ENCODE assay signal across 21 cellular contexts in the genomic region with DNA sequence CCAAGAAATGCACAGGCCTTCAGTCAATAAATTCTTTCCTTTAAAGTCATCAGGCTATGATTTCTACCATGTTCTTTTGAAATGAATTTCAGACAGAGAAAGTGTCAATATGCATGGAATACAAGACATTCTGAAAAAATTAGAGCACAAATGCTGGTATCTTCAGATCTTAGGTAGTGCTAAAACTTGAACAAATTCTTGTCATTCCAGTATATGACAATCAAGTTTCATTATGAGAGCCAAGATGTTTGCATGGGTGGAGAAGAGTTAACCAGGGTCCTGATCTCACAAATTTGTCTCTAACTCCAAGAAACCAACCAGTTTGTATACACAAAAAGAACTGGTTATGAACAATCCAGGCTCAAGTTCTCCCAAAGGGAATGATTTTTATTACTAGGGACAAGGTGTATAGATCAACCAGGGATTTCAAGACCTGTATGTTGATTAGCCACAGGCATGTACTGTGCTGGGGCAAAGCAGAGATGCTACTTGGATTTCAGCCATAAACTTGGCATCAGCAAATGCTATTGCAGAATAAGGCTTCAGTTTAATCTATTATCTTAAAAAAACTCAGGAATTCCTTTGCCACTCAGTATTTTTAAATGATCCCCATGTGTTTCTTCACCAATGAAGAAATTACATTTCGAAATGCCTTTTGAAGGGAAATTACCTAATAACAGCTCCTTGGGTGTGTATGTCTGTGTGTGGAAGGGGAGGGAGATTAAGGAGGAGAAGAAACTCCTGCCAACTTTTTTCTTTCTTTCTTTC.
A peak's percentile ranks its signal among the peaks of the same experiment; 100 is the strongest.
DNase-seq lines count a peak whose midpoint lies in the region; ATAC-seq and TF ChIP-seq lines count a peak whose summit lies in the region.
"Had no signal": no experiment of that assay in that cellular context is flagged by ENCODE, and none has a peak within 500 bp of the region (broad histone marks: within the 10 kb centered on the region; RNA-seq: fewer than 3 reads in every experiment).

No MANE protein-coding gene starts in this region.

- peaks cover 0 to 2% (median 0%) of the 10 kb centered on the region in 3 donors for H3K27me3 Mint-ChIP-seq in CD14-positive monocyte (ENCODE audit: low read depth in 3 of 3)
- no peaks in the 10 kb centered on the region for H3K27me3 Mint-ChIP-seq in activated naive CD8-positive, alpha-beta T cell treated with anti-CD3 and anti-CD28 coated beads, Interleukin-2, amount 50 U/mL, for 24 hours
- H3K27me3 Mint-ChIP-seq: activated CD4-positive, alpha-beta T cell treated with anti-CD3 and anti-CD28 coated beads, Interleukin-2, amount 10 ng/mL, durations not matched to agents 7 days and 5 days had no signal

- H3K36me3 ChIP-seq in adipocyte (ENCODE audit: control insufficient read depth, insufficient read depth, low read length, severe bottlenecking): no peaks in the 10 kb centered on the region
- H3K36me3 ChIP-seq in BE2C: no peaks in the 10 kb centered on the region
- H3K36me3 ChIP-seq: ovary had no signal

- no peak overlapping the region for H3K4me3 ChIP-seq in adipocyte (ENCODE audit: low read length)
- no peak overlapping the region for H3K4me3 ChIP-seq in fibroblast of villous mesenchyme (ENCODE audit: low read depth, low read length)
- no peak overlapping the region for H3K4me3 ChIP-seq in BE2C (ENCODE audit: low read depth, low read length)
- H3K4me3 ChIP-seq: ovary had no signal

- peak overlapping the region; percentile 41 to 67 for H3K4me3 Mint-ChIP-seq in CD14-positive monocyte
- H3K4me3 Mint-ChIP-seq in activated naive CD8-positive, alpha-beta T cell treated with anti-CD3 and anti-CD28 coated beads, Interleukin-2, amount 50 U/mL, for 24 hours: no peak overlapping the region
- H3K4me3 Mint-ChIP-seq: activated CD4-positive, alpha-beta T cell treated with anti-CD3 and anti-CD28 coated beads, Interleukin-2, amount 10 ng/mL, durations not matched to agents 7 days and 5 days; T-cell had no signal

- H3K4me1 Mint-ChIP-seq in CD14-positive monocyte: peaks cover 32% of the 10 kb centered on the region
- H3K4me1 Mint-ChIP-seq in activated naive CD8-positive, alpha-beta T cell treated with anti-CD3 and anti-CD28 coated beads, Interleukin-2, amount 50 U/mL, for 24 hours: peaks cover 6% of the 10 kb centered on the region
- H3K4me1 Mint-ChIP-seq: T-cell had no signal

- no peak for ATAC-seq in activated naive CD8-positive, alpha-beta T cell treated with anti-CD3 and anti-CD28 coated beads, Interleukin-2, amount 50 U/mL, for 24 hours
- ATAC-seq: sciatic nerve, T-cell had no signal

- peaks cover 0 to 4% of the 10 kb centered on the region in 2 donors for H3K36me3 Mint-ChIP-seq in CD14-positive monocyte
- no peaks in the 10 kb centered on the region for H3K36me3 Mint-ChIP-seq in activated naive CD8-positive, alpha-beta T cell treated with anti-CD3 and anti-CD28 coated beads, Interleukin-2, amount 50 U/mL, for 24 hours (ENCODE audit: low read depth)
- H3K36me3 Mint-ChIP-seq: T-cell had no signal

- peaks cover 3% of the 10 kb centered on the region for H3K4me1 ChIP-seq in adipocyte (ENCODE audit: control insufficient read depth, insufficient read depth, low read length)
- no peaks in the 10 kb centered on the region for H3K4me1 ChIP-seq in BE2C

- H3K9ac ChIP-seq in adipocyte (ENCODE audit: low read length): no peak overlapping the region

- DNase-seq in CD14-positive monocyte (ENCODE audit: low spot score): no peak
- DNase-seq in HS-5 (ENCODE audit: low read depth): peak; percentile 11
- DNase-seq in adipocyte (ENCODE audit: low read depth): peak; percentile 56
- DNase-seq in fibroblast of villous mesenchyme (ENCODE audit: low read depth): peak; percentile 49
- no peak for DNase-seq in activated naive CD8-positive, alpha-beta T cell treated with anti-CD3 and anti-CD28 coated beads, Interleukin-2, amount 50 U/mL, for 24 hours
- DNase-seq in BE2C: no peak
- no peak for DNase-seq in amygdala (lab: John Stamatoyannopoulos, UW)
- DNase-seq in NCI-H2081 (lab: John Stamatoyannopoulos, UW): no peak
- DNase-seq: activated CD4-positive, alpha-beta T cell treated with anti-CD3 and anti-CD28 coated beads, Interleukin-2, amount 10 ng/mL, durations not matched to agents 7 days and 5 days; activated CD8-positive, alpha-beta memory T cell treated with anti-CD3 and anti-CD28 coated beads, Interleukin-2, amount 50 U/mL, for 48 hours; activated effector memory CD4-positive, alpha-beta T cell treated with anti-CD3 and anti-CD28 coated beads, Interleukin-2, amount 50 U/mL, for 16 hours; caudate nucleus; KBM-7; kidney glomerular epithelial cell; NCI-H1048; NCI-H2029; NCI-H446; NK-92 treated with Interleukin-12 subunit alpha and Interleukin-12 subunit beta, amount 100 ng/mL, for 24 hours; ovary; T-cell had no signal

- H3K27ac Mint-ChIP-seq in CD14-positive monocyte: peak overlapping the region; percentile 55 to 95 (median 81)
- no peak overlapping the region for H3K27ac Mint-ChIP-seq in activated naive CD8-positive, alpha-beta T cell treated with anti-CD3 and anti-CD28 coated beads, Interleukin-2, amount 50 U/mL, for 24 hours
- H3K27ac Mint-ChIP-seq: activated CD4-positive, alpha-beta T cell treated with anti-CD3 and anti-CD28 coated beads, Interleukin-2, amount 10 ng/mL, durations not matched to agents 7 days and 5 days; T-cell had no signal

- H3K9me3 ChIP-seq in adipocyte (ENCODE audit: control insufficient read depth, low read length) (no peaks in the 10 kb centered on the region), BE2C (no peaks in the 10 kb centered on the region)
- H3K9me3 ChIP-seq: ovary had no signal

- TF ChIP-seq CTCF in CD14-positive monocyte (IDR thresholded peaks at IDR 0.05) (no peak), fibroblast of villous mesenchyme (IDR thresholded peaks at IDR 0.05; ENCODE audit: insufficient read depth, low read depth, low read length) (no peak), BE2C (IDR thresholded peaks at IDR 0.05; ENCODE audit: low read depth, low read length) (no peak)

- intact Hi-C loops in CD14-positive monocyte (cut with micrococcal nuclease): no loop called here

- no peaks in the 10 kb centered on the region for H3K27me3 ChIP-seq in adipocyte (replicated peaks; ENCODE audit: control insufficient read depth, insufficient read depth, low read length)
- H3K27me3 ChIP-seq in BE2C: no peaks in the 10 kb centered on the region
- H3K27me3 ChIP-seq: ovary had no signal

- peaks cover 6 to 19% (median 13%) of the 10 kb centered on the region in 7 donors for H3K9me3 Mint-ChIP-seq in CD14-positive monocyte
- peaks cover under 1% of the 10 kb centered on the region for H3K9me3 Mint-ChIP-seq in activated naive CD8-positive, alpha-beta T cell treated with anti-CD3 and anti-CD28 coated beads, Interleukin-2, amount 50 U/mL, for 24 hours

Comparison
In these comparisons a context has a peak if more than half of its experiments do, and no peak if none do; other contexts are left out.
1. DNase-seq: peak in HS-5 (single experiment), adipocyte (single experiment) and fibroblast of villous mesenchyme (single experiment); none in CD14-positive monocyte (single experiment), activated naive CD8-positive, alpha-beta T cell treated with anti-CD3 and anti-CD28 coated beads, Interleukin-2, amount 50 U/mL, for 24 hours (single experiment), BE2C (single experiment), amygdala (0 of 56) and NCI-H2081 (0 of 2).